In genomic region chr20:49872056-49872455, GRCh38 we compare ENCODE assay signal across 21 cellular contexts.
"Had no signal": no experiment of that assay in that cellular context is flagged by ENCODE, and none has a peak within 500 bp of the region (broad histone marks: within the 10 kb centered on the region; RNA-seq: fewer than 3 reads in every experiment).

No MANE protein-coding gene starts in this region.

- H3K4me3 ChIP-seq: heart right ventricle, lower lobe of right lung, neural progenitor cell, sigmoid colon, thoracic aorta, upper lobe of left lung had no signal

- ATAC-seq: activated T-cell treated with anti-CD3 and anti-CD28 coated beads, Interleukin-2, amount 50 U/mL, for 72 hours; heart right ventricle; lower lobe of right lung; naive thymus-derived CD8-positive, alpha-beta T cell had no signal

- H3K27ac ChIP-seq: heart right ventricle, lower lobe of right lung, neural progenitor cell, sigmoid colon, upper lobe of left lung had no signal

- H3K4me1 ChIP-seq: lower lobe of right lung, upper lobe of left lung had no signal

- DNase-seq: activated CD4-positive, alpha-beta memory T cell treated with anti-CD3 and anti-CD28 coated beads, Interleukin-2, amount 10 ng/mL, durations not matched to agents 7 days and 5 days; activated CD4-positive, alpha-beta T cell treated with anti-CD3 and anti-CD28 coated beads for 48 hours; activated CD4-positive, CD25-positive, alpha-beta regulatory T cell; activated effector memory CD4-positive, alpha-beta T cell treated with anti-CD3 and anti-CD28 coated beads, Interleukin-2, amount 50 U/mL, for 16 hours; activated naive CD4-positive, alpha-beta T cell treated with anti-CD3 and anti-CD28 coated beads, Interleukin-2, amount 10 ng/mL, durations not matched to agents 7 days and 5 days; activated T-cell treated with anti-CD3 and anti-CD28 coated beads, Interleukin-2, amount 50 U/mL, for 72 hours; amygdala; cerebellar nuclear complex; cortex of kidney; foreskin fibroblast; heart right ventricle; kidney; lower lobe of right lung; naive thymus-derived CD8-positive, alpha-beta T cell; posterior cingulate gyrus; sigmoid colon; stimulated activated CD4-positive, alpha-beta T cell treated with anti-CD3 and anti-CD28 coated beads, Interleukin-2, amount 100 ng/mL, for 48 hours; stimulated activated naive CD4-positive, alpha-beta T cell treated with Interleukin-2 at 50 U/mL for 16 hours; upper lobe of left lung had no signal

- H3K27me3 ChIP-seq: heart right ventricle, neural progenitor cell, sigmoid colon, upper lobe of left lung had no signal

- H3K9me3 ChIP-seq: heart right ventricle, lower lobe of right lung, sigmoid colon, thoracic aorta, upper lobe of left lung had no signal

- H3K36me3 ChIP-seq: neural progenitor cell, thoracic aorta had no signal
